Comparison of ENCODE assay signal across 8 cellular contexts in genomic region chr12:33593753-33594152, GRCh38.
"Had no signal": no experiment of that assay in that cellular context is flagged by ENCODE, and none has a peak within 500 bp of the region (broad histone marks: within the 10 kb centered on the region; RNA-seq: fewer than 3 reads in every experiment).

No MANE protein-coding gene starts in this region.

- H3K4me3 ChIP-seq: GM23338, HAP-1 had no signal

- H2AFZ ChIP-seq: GM23338 had no signal

- H3K4me2 ChIP-seq: GM23338, KMS-11 had no signal

- H3K9ac ChIP-seq: KMS-11 had no signal

- H3K36me3 ChIP-seq: HAP-1 had no signal

- DNase-seq: H7, HFFc6, IMR-90, KBM-7 had no signal

- H3K27ac ChIP-seq: HL-60, KMS-11 had no signal

- H3K9me3 ChIP-seq: HAP-1 had no signal
